In genomic region chr5:14006823-14007510, GRCh38 we compare ENCODE assay signal across 28 cellular contexts.
A peak's percentile ranks its signal among the peaks of the same experiment; 100 is the strongest.
DNase-seq lines count a peak whose midpoint lies in the region; ATAC-seq, FAIRE-seq and TF ChIP-seq lines count a peak whose summit lies in the region.
"Had no signal": no experiment of that assay in that cellular context is flagged by ENCODE, and none has a peak within 500 bp of the region (broad histone marks: within the 10 kb centered on the region; RNA-seq: fewer than 3 reads in every experiment).

No MANE protein-coding gene starts in this region.

- POLR2A ChIA-PET in Panc1 (lab: Charles Lee) = interaction anchor here (0.6 kb wide), 1 partner anchor 356 kb away, joined by 3 read pairs; no protein-coding TSS in a partner anchor

- TF ChIP-seq POLR2A in gastroesophageal sphincter (IDR thresholded peaks at IDR 0.05) = no peak

- H3K27ac ChIP-seq in Panc1 (ENCODE audit: low read length) (peak overlapping the region; percentile 99), gastroesophageal sphincter (peak overlapping the region in 2 of 4 donors; percentile 49 to 51)
- H3K27ac ChIP-seq: parathyroid adenoma, Peyer's patch, SJSA1, upper lobe of right lung had no signal

- DNase-seq in Panc1 (ENCODE audit: low read depth, low spot score) = no peak
- no peak for DNase-seq in osteocyte (ENCODE audit: extremely low spot score, unreplicated experiment)
- DNase-seq in NOMO-1 treated with DMSO at 0.1 percent for 48 hours (lab: John Stamatoyannopoulos, UW; ENCODE audit: unreplicated experiment) = no peak
- no peak for DNase-seq in ACHN
- no peak for DNase-seq in SIG-M5 treated with dmso at 0.1 percent for 504 hours (lab: John Stamatoyannopoulos, UW; ENCODE audit: unreplicated experiment)
- DNase-seq in effector memory CD8-positive, alpha-beta T cell = no peak
- DNase-seq: 8988T; activated CD4-positive, alpha-beta T cell treated with anti-CD3 and anti-CD28 coated beads for 4 hours; activated naive CD4-positive, alpha-beta T cell treated with anti-CD3 and anti-CD28 coated beads for 36 hours; amniotic stem cell; caudate nucleus; COR-L47; GDM1; KG1; midbrain; natural killer cell; NCI-H1436 treated with DMSO at 0.1 percent for 48 hours; NCI-H2107; NCI-H510A; Peyer's patch; stimulated activated naive CD8-positive, alpha-beta T cell treated with anti-CD3 and anti-CD28 coated beads, Interleukin-15, amount 100 ng/mL, for 72 hours; T-cell; upper lobe of right lung had no signal

- H3K4me1 ChIP-seq in Panc1 (ENCODE audit: control insufficient read depth, insufficient read depth, low read length) (peaks cover 72% of the 10 kb centered on the region), gastroesophageal sphincter (peaks cover 0 to 19% (median 3%) of the 10 kb centered on the region in 3 donors)

- TF ChIP-seq CTCF in Panc1 (IDR thresholded peaks at IDR 0.05) = no peak
- TF ChIP-seq CTCF in gastroesophageal sphincter (IDR thresholded peaks at IDR 0.05) = peak in 1 of 4 experiments; percentile 11
- no peak for TF ChIP-seq CTCF in osteocyte (IDR thresholded peaks at IDR 0.05)

- no peaks in the 10 kb centered on the region for H3K9me3 ChIP-seq in Panc1 (ENCODE audit: control insufficient read depth, insufficient read depth, low read depth, low read length)
- no peaks in the 10 kb centered on the region for H3K9me3 ChIP-seq in gastroesophageal sphincter
- H3K9me3 ChIP-seq: Peyer's patch, SJSA1, upper lobe of right lung had no signal

- peaks cover 20% of the 10 kb centered on the region for H3K4me1 Mint-ChIP-seq in osteocyte (ENCODE audit: unreplicated experiment)
- peaks cover 3 to 5% of the 10 kb centered on the region in 2 donors for H3K4me1 Mint-ChIP-seq in effector memory CD8-positive, alpha-beta T cell (ENCODE audit: low read depth in 2 of 2)

- in situ Hi-C loops in Panc1 (cut with HindIII; ENCODE audit: low pct_unique_long_range_greater_than_20kb, low sequenced_read_pairs) = no loop called here
- in situ Hi-C loops in ACHN (cut with HindIII; ENCODE audit: low pct_ligation_motif_present, low pct_unique_long_range_greater_than_20kb, low sequenced_read_pairs) = no loop called here

- H3K9me3 Mint-ChIP-seq in osteocyte (ENCODE audit: unreplicated experiment) = no peaks in the 10 kb centered on the region
- peaks cover 0 to 9% of the 10 kb centered on the region in 2 donors for H3K9me3 Mint-ChIP-seq in effector memory CD8-positive, alpha-beta T cell
- H3K9me3 Mint-ChIP-seq: activated naive CD4-positive, alpha-beta T cell treated with anti-CD3 and anti-CD28 coated beads for 36 hours; natural killer cell; T-cell had no signal

- H3K36me3 Mint-ChIP-seq in osteocyte (ENCODE audit: unreplicated experiment) = peaks cover 2% of the 10 kb centered on the region
- H3K36me3 Mint-ChIP-seq in effector memory CD8-positive, alpha-beta T cell (ENCODE audit: insufficient read depth) = no peaks in the 10 kb centered on the region
- H3K36me3 Mint-ChIP-seq: natural killer cell had no signal

- peak overlapping the region; percentile 72 for H3K27ac Mint-ChIP-seq in osteocyte (ENCODE audit: unreplicated experiment)
- no peak overlapping the region for H3K27ac Mint-ChIP-seq in effector memory CD8-positive, alpha-beta T cell
- H3K27ac Mint-ChIP-seq: activated naive CD4-positive, alpha-beta T cell treated with anti-CD3 and anti-CD28 coated beads for 36 hours; natural killer cell; T-cell had no signal

- CTCF ChIA-PET in Panc1 (lab: Charles Lee) = interaction anchor here (0.5 to 0.7 kb wide), 3 partner anchors 21 to 643 kb away, joined by 3 to 4 read pairs (median 3); no protein-coding TSS in a partner anchor

- FAIRE-seq in A204.1 (lab: Jason Lieb, UNC) = peak; percentile 96
- FAIRE-seq: endothelial cell of umbilical vein had no signal

- H3K4me3 Mint-ChIP-seq in osteocyte (ENCODE audit: unreplicated experiment) = no peak overlapping the region
- H3K4me3 Mint-ChIP-seq in effector memory CD8-positive, alpha-beta T cell = no peak overlapping the region
- H3K4me3 Mint-ChIP-seq: activated naive CD4-positive, alpha-beta T cell treated with anti-CD3 and anti-CD28 coated beads for 36 hours; natural killer cell; stimulated activated naive CD8-positive, alpha-beta T cell treated with anti-CD3 and anti-CD28 coated beads, Interleukin-15, amount 100 ng/mL, for 72 hours; T-cell had no signal

- H3K27me3 ChIP-seq in Panc1 (ENCODE audit: control insufficient read depth, insufficient read depth, low read length) (no peaks in the 10 kb centered on the region), gastroesophageal sphincter (no peaks in the 10 kb centered on the region)
- H3K27me3 ChIP-seq: Peyer's patch, SJSA1, upper lobe of right lung had no signal

- no peaks in the 10 kb centered on the region for H3K27me3 Mint-ChIP-seq in osteocyte (ENCODE audit: unreplicated experiment)
- H3K27me3 Mint-ChIP-seq in effector memory CD8-positive, alpha-beta T cell = peaks cover 21 to 27% of the 10 kb centered on the region in 2 donors

- BruUV-seq in Panc1 (replicated peaks; lab: Mats Ljungman, UMichigan) = no TSS peak

- H3K4me3 ChIP-seq in Panc1 (ENCODE audit: low read depth in 2 of 2, low read length in 2 of 2) (no peak overlapping the region), gastroesophageal sphincter (no peak overlapping the region)
- H3K4me3 ChIP-seq: Peyer's patch, SJSA1, upper lobe of right lung had no signal

- intact Hi-C loops in Panc1 (cut with micrococcal nuclease; ENCODE audit: unreplicated experiment) = no loop called here

- 52 to 93% methylated on average over 3 to 5 of the region's 6 CpGs for WGBS in gastroesophageal sphincter (ENCODE audit: low coverage in 1 of 2), 2 donors

- ATAC-seq in Panc1 (no peak), gastroesophageal sphincter (peak; percentile 73)
- ATAC-seq in effector memory CD8-positive, alpha-beta T cell (replicated peaks) = no peak
- ATAC-seq: natural killer cell; stimulated activated naive CD8-positive, alpha-beta T cell treated with anti-CD3 and anti-CD28 coated beads, Interleukin-15, amount 100 ng/mL, for 72 hours; T-cell; upper lobe of right lung had no signal

- H3K36me3 ChIP-seq in Panc1 (ENCODE audit: control insufficient read depth, insufficient read depth, low read length) (no peaks in the 10 kb centered on the region), gastroesophageal sphincter (no peaks in the 10 kb centered on the region)
- H3K36me3 ChIP-seq: Peyer's patch, SJSA1, upper lobe of right lung had no signal

- TF ChIP-seq EP300 in gastroesophageal sphincter (IDR thresholded peaks at IDR 0.05) = no peak
